ENCODE assay signal across 14 cellular contexts in the genomic region with DNA sequence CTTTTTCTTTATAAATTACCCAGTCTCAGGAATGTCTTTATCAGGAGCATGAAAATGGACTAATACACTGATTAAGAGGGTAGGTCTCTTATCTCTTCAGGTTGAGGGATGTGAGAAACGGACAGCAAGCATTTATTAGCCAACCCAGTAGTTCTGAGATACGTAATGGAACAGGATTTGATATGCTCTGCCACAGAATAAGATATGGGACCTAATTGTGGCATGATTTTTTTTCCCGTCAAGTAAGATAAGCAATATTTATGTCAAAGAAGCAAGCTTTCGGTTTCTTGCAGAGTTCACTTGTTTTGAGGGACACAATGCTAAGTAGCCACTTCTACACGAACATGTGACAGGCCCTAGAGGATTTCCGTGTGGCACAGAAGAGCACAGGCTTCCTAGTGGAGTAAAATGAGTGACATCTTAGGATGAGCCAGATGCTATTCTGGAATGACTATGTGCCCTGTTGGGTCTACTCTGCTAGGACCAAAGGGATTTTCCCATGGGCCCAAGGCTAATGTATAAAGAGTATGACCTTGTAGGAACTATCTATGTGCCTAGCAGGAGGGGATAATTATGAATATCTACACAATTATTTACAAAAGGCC. TPM values are rescaled to one million over a fixed set of nuclear protein-coding genes. Genes with fewer than 3 reads are reported as not detected.
DNase-seq lines count a peak whose midpoint lies in the region; ATAC-seq, FAIRE-seq and TF ChIP-seq lines count a peak whose summit lies in the region.
"Had no signal": no experiment of that assay in that cellular context is flagged by ENCODE, and none has a peak within 500 bp of the region (broad histone marks: within the 10 kb centered on the region; RNA-seq: fewer than 3 reads in every experiment).

No MANE protein-coding gene starts in this region.

- no peaks in the 10 kb centered on the region for H3K9me3 ChIP-seq in PC-9 (ENCODE audit: insufficient read depth, low read depth)
- H3K9me3 ChIP-seq in pancreas = no peaks in the 10 kb centered on the region
- H3K9me3 ChIP-seq: mucosa of descending colon had no signal

- WGBS in pancreas, 2 donors = 39 to 44% methylated on average over 6 of the region's 6 CpGs

- no peaks in the 10 kb centered on the region for H3K9me3 Mint-ChIP-seq in central memory CD8-positive, alpha-beta T cell

- H3K79me2 ChIP-seq in PC-9 (ENCODE audit: low read depth) = peaks cover 68% of the 10 kb centered on the region

- ATAC-seq in central memory CD8-positive, alpha-beta T cell (replicated peaks; ENCODE audit: extremely low read depth, poor library complexity, severe bottlenecking) = no peak
- ATAC-seq in pancreas (peak; percentile 17 to 63 (median 36)), GM19397 (IDR thresholded peaks at IDR 0.05; ENCODE audit: unreplicated experiment) (no peak), HG03097 (IDR thresholded peaks at IDR 0.05; ENCODE audit: low FRiP score, unreplicated experiment) (no peak)

- no peak overlapping the region for H2AFZ ChIP-seq in PC-9

- peaks cover 40% of the 10 kb centered on the region for H4K20me1 ChIP-seq in PC-9 (ENCODE audit: insufficient read depth)

- TF ChIP-seq CTCF in PC-9 (conservative IDR thresholded peaks at IDR 0.05) (no peak), pancreas (IDR thresholded peaks at IDR 0.05) (no peak), GM13976 (IDR thresholded peaks at IDR 0.05; ENCODE audit: borderline replicate concordance, control extremely low read depth, extremely low read depth, insufficient read depth, missing control alignments) (no peak)

- H3K4me1 ChIP-seq in PC-9 (replicated peaks; ENCODE audit: insufficient read depth) (peaks cover 24% of the 10 kb centered on the region), pancreas (peaks cover 21 to 34% (median 21%) of the 10 kb centered on the region in 3 donors)

- H3F3A ChIP-seq in PC-9 (ENCODE audit: insufficient read depth, low read depth) = peaks cover 57% of the 10 kb centered on the region

- no peaks in the 10 kb centered on the region for H3K9me2 ChIP-seq in PC-9 (ENCODE audit: insufficient read depth)

- H3K36me3 Mint-ChIP-seq in central memory CD8-positive, alpha-beta T cell (ENCODE audit: insufficient read depth) = peaks cover 72% of the 10 kb centered on the region

- no peaks in the 10 kb centered on the region for H3K27me3 Mint-ChIP-seq in central memory CD8-positive, alpha-beta T cell

- H3K27me3 ChIP-seq in PC-9 (ENCODE audit: insufficient read depth, low read depth) (no peaks in the 10 kb centered on the region), pancreas (no peaks in the 10 kb centered on the region)

- peak overlapping the region; percentile 100 for H3K27ac Mint-ChIP-seq in central memory CD8-positive, alpha-beta T cell (ENCODE audit: low read depth)

- DNase-seq in NCI-H2029 treated with DMSO at 0.1 percent for 48 hours (lab: John Stamatoyannopoulos, UW) (peak; percentile 16), NCI-H2029 (lab: John Stamatoyannopoulos, UW) (no peak), PC-9 (no peak), pancreas (no peak), GM13976 (ENCODE audit: low spot score) (no peak)
- DNase-seq in central memory CD8-positive, alpha-beta T cell (ENCODE audit: low spot score in 2 of 2) = no peak
- DNase-seq: 8988T, DMS79, mucosa of descending colon, NCI-H1105 had no signal

- peaks cover 81% of the 10 kb centered on the region for H3K36me3 ChIP-seq in PC-9 (ENCODE audit: low read depth)
- no peaks in the 10 kb centered on the region for H3K36me3 ChIP-seq in pancreas

- peaks cover 73% of the 10 kb centered on the region for H3K4me1 Mint-ChIP-seq in central memory CD8-positive, alpha-beta T cell

- CTCF ChIA-PET in PC-9 (lab: Charles Lee) = no interaction called here

- intact Hi-C loops in PC-9 (cut with micrococcal nuclease; ENCODE audit: unreplicated experiment) = no loop called here
- intact Hi-C loops in pancreas (cut with DNase I) = no loop called here

- no TSS peak for BruUV-seq in PC-9 (replicated peaks; lab: Mats Ljungman, UMichigan)

- no peak overlapping the region for H3K4me2 ChIP-seq in PC-9

- no peak overlapping the region for H3K4me3 ChIP-seq in PC-9
- no peak overlapping the region for H3K4me3 ChIP-seq in pancreas
- H3K4me3 ChIP-seq: mucosa of descending colon, skin epidermis had no signal

- FAIRE-seq in pancreas (lab: Jason Lieb, UNC) = no peak
- FAIRE-seq: endometrium had no signal

- peak overlapping the region; percentile 38; the same call in 1 of the 2 replicates for H3K27ac ChIP-seq in PC-9
- peak overlapping the region; percentile 39 to 74 (median 62) for H3K27ac ChIP-seq in pancreas

- POLR2A ChIA-PET in PC-9 (lab: Charles Lee; ENCODE audit: unreplicated experiment) = no interaction called here

- in situ Hi-C loops in GM13976 (cut with MboI; ENCODE audit: low sequenced_read_pairs, unreplicated experiment) = loop anchor here (10.0 kb wide), 1 partner anchor 54 kb away; a partner anchor contains a TSS

- H3K4me3 Mint-ChIP-seq in central memory CD8-positive, alpha-beta T cell = peak overlapping the region; percentile 58

RNA-seq across cellular contexts. Expression of a gene that starts 57.9 kb away (rescaled TPM):
- 77.7 and 131 TPM in 2 replicates for total RNA-seq in PC-9 (2021)
- 10 to 100 TPM; 19.8 to 78.8 (median 28.6) TPM for total RNA-seq in pancreas
- 1 to 10 TPM; 5.7 to 6.7 TPM for polyA plus RNA-seq in pancreas

Comparison
In these comparisons a context has a peak if more than half of its experiments do, and no peak if none do; other contexts are left out.
1. ATAC-seq: peak in pancreas (4 of 4); none in central memory CD8-positive, alpha-beta T cell (single experiment), GM19397 (single experiment) and HG03097 (single experiment).